ENCODE assay signal across 6 cellular contexts in genomic region chr17:4944163-4944553, GRCh38. TPM values are rescaled to one million over a fixed set of nuclear protein-coding genes. Genes with fewer than 3 reads are reported as not detected.
DNase-seq lines count a peak whose midpoint lies in the region; ATAC-seq lines count a peak whose summit lies in the region.

No MANE protein-coding gene starts in this region.

- no peaks in the 10 kb centered on the region for H3K27me3 ChIP-seq in trophoblast cell (ENCODE audit: insufficient read depth, low read length)

- no peak overlapping the region for H2BK5ac ChIP-seq in trophoblast cell (ENCODE audit: low read depth, low read length, poor library complexity)

- H3K79me1 ChIP-seq in trophoblast cell (ENCODE audit: low read length) = peaks cover 30% of the 10 kb centered on the region

- H3K4me3 Mint-ChIP-seq in IgD-negative memory B cell = peak overlapping the region; percentile 79 to 94 (median 92)
- peak overlapping the region; percentile 100 for H3K4me3 Mint-ChIP-seq in activated T-helper 1 cell treated with anti-CD3 and anti-CD28 coated beads, Interleukin-12 subunit alpha, Interleukin-12 subunit beta, Interleukin-2, Interleukin-4 antibody, amounts not matched to agents 30 ng/mL and 10 ng/mL and 1 ng/mL, durations not matched to agents 14 hours and 24 hours and 36 hours

- peaks cover 37 to 49% of the 10 kb centered on the region in 2 experiments for H3K36me3 ChIP-seq in trophoblast cell (ENCODE audit: control insufficient read depth in 1 of 2, insufficient read depth in 2 of 2, low read length in 2 of 2)

- H2BK120ac ChIP-seq in trophoblast cell (ENCODE audit: insufficient read depth, low read length, poor library complexity) = no peak overlapping the region

- H4K8ac ChIP-seq in trophoblast cell (ENCODE audit: low read depth, low read length) = no peak overlapping the region

- H3K27ac ChIP-seq in trophoblast cell (ENCODE audit: low read depth, low read length) = peak overlapping the region; percentile 57

- DNase-seq in activated T-helper 1 cell treated with anti-CD3 and anti-CD28 coated beads, Interleukin-12 subunit alpha, Interleukin-12 subunit beta, Interleukin-2, Interleukin-4 antibody, amounts not matched to agents 30 ng/mL and 10 ng/mL and 1 ng/mL, durations not matched to agents 14 hours and 24 hours and 36 hours (ENCODE audit: low spot score) = peak; percentile 66
- peak in 1 of 2 donors; percentile 49 for DNase-seq in trophoblast cell
- no peak for DNase-seq in GM03348 (ENCODE audit: low spot score)

- no CpG with 5 or more reads among the region's 3 CpGs for WGBS in trophoblast cell (ENCODE audit: extremely low coverage, insufficient coverage, insufficient read length)

- H3K18ac ChIP-seq in trophoblast cell (ENCODE audit: low read length) = no peak overlapping the region

- H3K9ac ChIP-seq in trophoblast cell (ENCODE audit: low read length) = no peak overlapping the region

- H3K23ac ChIP-seq in trophoblast cell (ENCODE audit: low read length) = no peak overlapping the region

- no peak overlapping the region for H2AFZ ChIP-seq in trophoblast cell (ENCODE audit: insufficient read depth, low read length, poor library complexity)

- peaks cover 31% of the 10 kb centered on the region for H3K79me2 ChIP-seq in trophoblast cell (ENCODE audit: control insufficient read depth, insufficient read depth, low read length, poor library complexity)

- H3K4me3 ChIP-seq in trophoblast cell (ENCODE audit: low read depth, low read length) = no peak overlapping the region

- no peak overlapping the region for H4K91ac ChIP-seq in trophoblast cell (ENCODE audit: low read depth, low read length)

- H3K14ac ChIP-seq in trophoblast cell (ENCODE audit: low read length) = no peak overlapping the region

- no peak overlapping the region for H3K4me2 ChIP-seq in trophoblast cell (ENCODE audit: low read length)

- intact Hi-C loops in activated T-helper 1 cell treated with anti-CD3 and anti-CD28 coated beads, Interleukin-12 subunit alpha, Interleukin-12 subunit beta, Interleukin-2, Interleukin-4 antibody, amounts not matched to agents 30 ng/mL and 10 ng/mL and 1 ng/mL, durations not matched to agents 14 hours and 24 hours and 36 hours (cut with micrococcal nuclease) = loop anchor here (5.0 kb wide), 1 partner anchor 577 kb away; the partner anchor contains the start of gene UBE2G1

- ATAC-seq in GM18502 (IDR thresholded peaks at IDR 0.05; ENCODE audit: poor library complexity, unreplicated experiment) (no peak), GM19397 (IDR thresholded peaks at IDR 0.05; ENCODE audit: unreplicated experiment) (no peak)

- H3K9me3 ChIP-seq in trophoblast cell (ENCODE audit: insufficient read depth, low read depth, low read length) = peaks cover 1% of the 10 kb centered on the region

- H3K4me1 ChIP-seq in trophoblast cell (ENCODE audit: control insufficient read depth in 1 of 2, insufficient read depth in 2 of 2, low read length in 2 of 2) = peaks cover 17 to 27% of the 10 kb centered on the region in 2 experiments

- peaks cover 5% of the 10 kb centered on the region for H3K36me3 Mint-ChIP-seq in IgD-negative memory B cell
- H3K36me3 Mint-ChIP-seq in activated T-helper 1 cell treated with anti-CD3 and anti-CD28 coated beads, Interleukin-12 subunit alpha, Interleukin-12 subunit beta, Interleukin-2, Interleukin-4 antibody, amounts not matched to agents 30 ng/mL and 10 ng/mL and 1 ng/mL, durations not matched to agents 14 hours and 24 hours and 36 hours (ENCODE audit: low read depth) = peaks cover 62% of the 10 kb centered on the region

- H3K4me1 Mint-ChIP-seq in IgD-negative memory B cell = peaks cover 42 to 56% (median 42%) of the 10 kb centered on the region in 3 donors
- peaks cover 64% of the 10 kb centered on the region for H3K4me1 Mint-ChIP-seq in activated T-helper 1 cell treated with anti-CD3 and anti-CD28 coated beads, Interleukin-12 subunit alpha, Interleukin-12 subunit beta, Interleukin-2, Interleukin-4 antibody, amounts not matched to agents 30 ng/mL and 10 ng/mL and 1 ng/mL, durations not matched to agents 14 hours and 24 hours and 36 hours (ENCODE audit: low read depth)

- no peaks in the 10 kb centered on the region for H3K27me3 Mint-ChIP-seq in IgD-negative memory B cell
- peaks cover 2% of the 10 kb centered on the region for H3K27me3 Mint-ChIP-seq in activated T-helper 1 cell treated with anti-CD3 and anti-CD28 coated beads, Interleukin-12 subunit alpha, Interleukin-12 subunit beta, Interleukin-2, Interleukin-4 antibody, amounts not matched to agents 30 ng/mL and 10 ng/mL and 1 ng/mL, durations not matched to agents 14 hours and 24 hours and 36 hours (ENCODE audit: insufficient read depth)

- peak overlapping the region; percentile 16 to 97 (median 90) for H3K27ac Mint-ChIP-seq in IgD-negative memory B cell
- H3K27ac Mint-ChIP-seq in activated T-helper 1 cell treated with anti-CD3 and anti-CD28 coated beads, Interleukin-12 subunit alpha, Interleukin-12 subunit beta, Interleukin-2, Interleukin-4 antibody, amounts not matched to agents 30 ng/mL and 10 ng/mL and 1 ng/mL, durations not matched to agents 14 hours and 24 hours and 36 hours = peak overlapping the region; percentile 94

- no peak overlapping the region for H2AK5ac ChIP-seq in trophoblast cell (ENCODE audit: low read length)

- H3K4ac ChIP-seq in trophoblast cell (ENCODE audit: low read depth, low read length) = no peak overlapping the region

- H3K9me3 Mint-ChIP-seq in IgD-negative memory B cell = no peaks in the 10 kb centered on the region
- H3K9me3 Mint-ChIP-seq in activated T-helper 1 cell treated with anti-CD3 and anti-CD28 coated beads, Interleukin-12 subunit alpha, Interleukin-12 subunit beta, Interleukin-2, Interleukin-4 antibody, amounts not matched to agents 30 ng/mL and 10 ng/mL and 1 ng/mL, durations not matched to agents 14 hours and 24 hours and 36 hours = no peaks in the 10 kb centered on the region

- H2BK12ac ChIP-seq in trophoblast cell (ENCODE audit: low read length) = no peak overlapping the region

- no peak overlapping the region for H4K12ac ChIP-seq in trophoblast cell (ENCODE audit: low read depth, low read length)

RNA-seq across cellular contexts. Expression of gene RNF167, which starts 4.1 kb away (rescaled TPM):
- 27.3 TPM for polyA plus RNA-seq in IgD-negative memory B cell
- 138 and 140 TPM in 2 replicates for total RNA-seq in activated T-helper 1 cell treated with anti-CD3 and anti-CD28 coated beads, Interleukin-12 subunit alpha, Interleukin-12 subunit beta, Interleukin-2, Interleukin-4 antibody, amounts not matched to agents 30 ng/mL and 10 ng/mL and 1 ng/mL, durations not matched to agents 14 hours and 24 hours and 36 hours
- polyA plus RNA-seq in trophoblast cell (2013) = 113 and 122 TPM in 2 replicates

RNA-seq across cellular contexts. Expression of gene PFN1, which starts 4.2 kb away (rescaled TPM):
- 1,903 TPM for polyA plus RNA-seq in IgD-negative memory B cell
- 1,423 and 1,429 TPM in 2 replicates for total RNA-seq in activated T-helper 1 cell treated with anti-CD3 and anti-CD28 coated beads, Interleukin-12 subunit alpha, Interleukin-12 subunit beta, Interleukin-2, Interleukin-4 antibody, amounts not matched to agents 30 ng/mL and 10 ng/mL and 1 ng/mL, durations not matched to agents 14 hours and 24 hours and 36 hours
- 1,571 and 1,587 TPM in 2 replicates for polyA plus RNA-seq in trophoblast cell (2013)

RNA-seq across cellular contexts. Expression of gene SLC25A11, which starts 4.3 kb away (rescaled TPM):
- polyA plus RNA-seq in IgD-negative memory B cell = 70.9 TPM
- 111 and 116 TPM in 2 replicates for total RNA-seq in activated T-helper 1 cell treated with anti-CD3 and anti-CD28 coated beads, Interleukin-12 subunit alpha, Interleukin-12 subunit beta, Interleukin-2, Interleukin-4 antibody, amounts not matched to agents 30 ng/mL and 10 ng/mL and 1 ng/mL, durations not matched to agents 14 hours and 24 hours and 36 hours
- polyA plus RNA-seq in trophoblast cell (2013) = 36.6 and 37.7 TPM in 2 replicates

RNA-seq across cellular contexts. Expression of gene ENO3, which starts 6.8 kb away (rescaled TPM):
- polyA plus RNA-seq in IgD-negative memory B cell = 3.1 TPM
- total RNA-seq in activated T-helper 1 cell treated with anti-CD3 and anti-CD28 coated beads, Interleukin-12 subunit alpha, Interleukin-12 subunit beta, Interleukin-2, Interleukin-4 antibody, amounts not matched to agents 30 ng/mL and 10 ng/mL and 1 ng/mL, durations not matched to agents 14 hours and 24 hours and 36 hours = 42.5 and 44.5 TPM in 2 replicates
- 5.6 and 5.8 TPM in 2 replicates for polyA plus RNA-seq in trophoblast cell (2013)

RNA-seq across cellular contexts. Expression of gene GP1BA, which starts 12.1 kb away (rescaled TPM):
- 0.26 TPM for polyA plus RNA-seq in IgD-negative memory B cell
- total RNA-seq in activated T-helper 1 cell treated with anti-CD3 and anti-CD28 coated beads, Interleukin-12 subunit alpha, Interleukin-12 subunit beta, Interleukin-2, Interleukin-4 antibody, amounts not matched to agents 30 ng/mL and 10 ng/mL and 1 ng/mL, durations not matched to agents 14 hours and 24 hours and 36 hours = not detected in 2 replicates
- polyA plus RNA-seq in trophoblast cell (2013) = 0.05 and 0.14 TPM in 2 replicates
